In the genomic region with DNA sequence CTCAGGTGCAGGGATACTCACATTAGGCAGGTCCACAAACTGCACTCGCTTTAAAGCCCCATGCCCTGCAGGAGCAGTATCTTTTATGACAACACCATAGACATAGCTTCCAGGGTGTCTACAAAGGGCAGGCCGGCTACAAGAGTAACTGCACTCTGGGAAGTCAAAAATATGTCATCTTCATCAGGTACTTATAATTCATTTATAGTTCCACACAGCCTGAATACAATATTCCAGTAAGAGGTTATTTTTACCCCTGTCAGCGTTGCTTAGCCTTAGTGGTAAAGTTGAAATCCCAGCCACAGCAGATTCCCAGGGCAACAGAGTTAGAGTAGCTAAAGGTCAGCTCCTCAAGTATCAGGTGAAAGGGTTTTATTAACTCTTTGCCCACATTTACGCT, we compare ENCODE assay signal across 1 cellular context.
TF ChIP-seq lines count a peak whose summit lies in the region.

No MANE protein-coding gene starts in this region.

TF ChIP-seq in SK-N-SH, 30 proteins besides CTCF, POLR2A, EP300 and RAD21 (continued from another document):
- TF ChIP-seq SIN3A (IDR thresholded peaks at IDR 0.05; ENCODE audit: borderline replicate concordance, low read depth, low read length) (no peak), MEF2A (IDR thresholded peaks at IDR 0.05; ENCODE audit: borderline replicate concordance, low read depth) (no peak), FOXJ3 (CRISPR knock-in tag; IDR thresholded peaks at IDR 0.05) (no peak), NRF1 (IDR thresholded peaks at IDR 0.05; ENCODE audit: low read depth, low read length) (no peak), FOXM1 (IDR thresholded peaks at IDR 0.05; ENCODE audit: low read depth) (no peak), RFX5 (IDR thresholded peaks at IDR 0.05; ENCODE audit: low read length) (no peak), FOSL2 (IDR thresholded peaks at IDR 0.05; ENCODE audit: borderline replicate concordance, low read depth) (no peak), TAF1 (IDR thresholded peaks at IDR 0.05; ENCODE audit: borderline replicate concordance, low read depth, low read length) (no peak), RXRA (IDR thresholded peaks at IDR 0.05; ENCODE audit: borderline replicate concordance, low read depth) (no peak), USF1 (IDR thresholded peaks at IDR 0.05; ENCODE audit: borderline replicate concordance, low read depth) (no peak), TCF12 (IDR thresholded peaks at IDR 0.05) (no peak), ELF1 (IDR thresholded peaks at IDR 0.05) (no peak)
- TF ChIP-seq, protein P1, sequence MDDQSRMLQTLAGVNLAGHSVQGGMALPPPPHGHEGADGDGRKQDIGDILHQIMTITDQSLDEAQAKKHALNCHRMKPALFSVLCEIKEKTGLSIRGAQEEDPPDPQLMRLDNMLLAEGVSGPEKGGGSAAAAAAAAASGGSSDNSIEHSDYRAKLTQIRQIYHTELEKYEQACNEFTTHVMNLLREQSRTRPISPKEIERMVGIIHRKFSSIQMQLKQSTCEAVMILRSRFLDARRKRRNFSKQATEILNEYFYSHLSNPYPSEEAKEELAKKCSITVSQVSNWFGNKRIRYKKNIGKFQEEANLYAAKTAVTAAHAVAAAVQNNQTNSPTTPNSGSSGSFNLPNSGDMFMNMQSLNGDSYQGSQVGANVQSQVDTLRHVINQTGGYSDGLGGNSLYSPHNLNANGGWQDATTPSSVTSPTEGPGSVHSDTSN (IDR thresholded peaks at IDR 0.05): no peak
